ENCODE assay signal across 8 cellular contexts in the genomic region with DNA sequence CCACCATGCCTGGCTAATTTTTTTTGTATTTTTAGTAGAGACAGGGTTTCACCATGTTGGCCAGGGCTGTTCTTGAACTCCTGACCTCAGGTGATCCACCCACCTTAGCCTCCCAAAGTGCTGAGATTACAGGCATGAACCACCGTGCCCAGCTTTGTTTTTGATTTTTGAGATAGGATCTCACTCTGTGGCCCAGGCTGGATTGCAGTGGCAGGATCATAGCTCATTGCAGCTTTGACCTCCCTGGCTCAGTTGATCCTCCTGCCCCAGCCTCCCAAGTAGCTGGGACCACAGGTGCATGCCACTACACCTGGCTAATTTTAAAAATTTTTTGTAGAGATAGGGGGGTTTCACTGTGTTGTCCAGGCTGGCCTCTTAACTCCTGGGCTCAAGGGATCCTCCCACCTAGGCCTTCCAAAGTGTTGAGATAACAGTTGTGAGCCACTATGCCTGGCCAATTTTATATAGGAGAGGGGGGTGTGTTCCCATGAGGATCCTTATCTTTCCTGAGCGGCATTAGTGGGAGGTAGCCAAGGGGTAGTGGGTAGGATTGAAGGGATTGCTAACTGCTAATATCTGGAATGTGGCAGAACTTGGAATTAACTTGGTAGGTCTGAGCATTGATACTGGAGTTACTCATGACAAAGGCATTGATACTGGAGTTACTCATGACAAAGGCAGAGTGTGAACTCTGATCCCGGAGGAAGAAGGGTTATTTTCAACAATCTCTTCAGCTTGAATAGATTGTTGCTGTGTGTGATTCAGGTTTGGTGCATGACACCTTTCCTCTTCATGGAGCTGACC. TPM values are rescaled to one million over a fixed set of nuclear protein-coding genes. Genes with fewer than 3 reads are reported as not detected.
DNase-seq lines count a peak whose midpoint lies in the region; ATAC-seq and TF ChIP-seq lines count a peak whose summit lies in the region.

No MANE protein-coding gene starts in this region.

- H3K36me3 Mint-ChIP-seq in CD4-positive, alpha-beta memory T cell, result peaks cover 23 to 66% of the 10 kb centered on the region in 2 donors
- peaks cover 15% of the 10 kb centered on the region for H3K36me3 Mint-ChIP-seq in natural killer cell

- no peaks in the 10 kb centered on the region for H3K27me3 Mint-ChIP-seq in CD4-positive, alpha-beta memory T cell
- H3K27me3 Mint-ChIP-seq in natural killer cell (ENCODE audit: low read depth in 2 of 2), result no peaks in the 10 kb centered on the region

- intact Hi-C loops in CD4-positive, alpha-beta memory T cell (cut with micrococcal nuclease), result loop anchor here (5.0 kb wide), 2 partner anchors 491 to 561 kb away; a partner anchor contains a TSS
- intact Hi-C loops in natural killer cell (cut with micrococcal nuclease), result loop anchor here (10.0 kb wide), 1 partner anchor 324 kb away; no protein-coding TSS in a partner anchor

- ATAC-seq in natural killer cell (no peak), GM18861 (IDR thresholded peaks at IDR 0.05; ENCODE audit: unreplicated experiment) (no peak), HG02870 (IDR thresholded peaks at IDR 0.05; ENCODE audit: unreplicated experiment) (no peak), GM18498 (IDR thresholded peaks at IDR 0.05; ENCODE audit: unreplicated experiment) (no peak)

- H2AFZ ChIP-seq in MM.1S (ENCODE audit: low read length), result 0 out of 2 replicates have a peak overlapping the region, but pooled peaks have one; percentile 37

- peaks cover 55% of the 10 kb centered on the region for H3K79me2 ChIP-seq in MM.1S (ENCODE audit: low read length)

- no peaks in the 10 kb centered on the region for H3K9me2 ChIP-seq in MM.1S (replicated peaks; ENCODE audit: insufficient read depth, low read length)

- H3K27me3 ChIP-seq in CD4-positive, alpha-beta memory T cell (ENCODE audit: insufficient read depth, low read length), result no peaks in the 10 kb centered on the region
- H3K27me3 ChIP-seq in MM.1S (replicated peaks; ENCODE audit: insufficient read depth, low read length), result no peaks in the 10 kb centered on the region

- CTCF ChIA-PET in CD4-positive, alpha-beta memory T cell (lab: Charles Lee; ENCODE audit: partially characterized antibody), result interaction anchor here (0.6 to 4.0 kb wide), 10 partner anchors 8 to 327 kb away, joined by 3 to 17 read pairs (median 3); a partner anchor contains a TSS

- peak overlapping the region; percentile 91 to 99 (median 97) for H3K27ac Mint-ChIP-seq in CD4-positive, alpha-beta memory T cell
- peak overlapping the region; percentile 93 to 97 for H3K27ac Mint-ChIP-seq in natural killer cell

- H3K4me3 Mint-ChIP-seq in CD4-positive, alpha-beta memory T cell, result peak overlapping the region; percentile 91 to 97 (median 94)
- H3K4me3 Mint-ChIP-seq in natural killer cell, result peak overlapping the region; percentile 93

- H3K36me3 ChIP-seq in CD4-positive, alpha-beta memory T cell (ENCODE audit: insufficient read depth, low read length), result peaks cover 29% of the 10 kb centered on the region
- H3K36me3 ChIP-seq in MM.1S (replicated peaks; ENCODE audit: insufficient read depth, low read length), result peaks cover 15% of the 10 kb centered on the region

- peak overlapping the region in 1 of 2 donors; percentile 91 for H3K4me3 ChIP-seq in CD4-positive, alpha-beta memory T cell (ENCODE audit: low read length in 2 of 2)
- H3K4me3 ChIP-seq in MM.1S (ENCODE audit: low read length) (peak overlapping the region; percentile 95), coronary artery (peak overlapping the region; percentile 96)

- peaks cover 34% of the 10 kb centered on the region for H3K4me1 ChIP-seq in CD4-positive, alpha-beta memory T cell (ENCODE audit: insufficient read depth, low read length)
- H3K4me1 ChIP-seq in MM.1S (ENCODE audit: low read length), result peaks cover 12% of the 10 kb centered on the region

- no peak for TF ChIP-seq CTCF in MM.1S (IDR thresholded peaks at IDR 0.05; ENCODE audit: low read length)
- TF ChIP-seq CTCF in coronary artery (IDR thresholded peaks at IDR 0.05), result no peak
- no peak for TF ChIP-seq CTCF in natural killer cell (IDR thresholded peaks at IDR 0.05)

- no peak for DNase-seq in CD4-positive, alpha-beta memory T cell
- no peak for DNase-seq in MM.1S
- DNase-seq in coronary artery (ENCODE audit: low spot score), result no peak
- DNase-seq in natural killer cell, result no peak
- no peak for DNase-seq in NCI-H187 (lab: John Stamatoyannopoulos, UW)

- H3K9me3 ChIP-seq in CD4-positive, alpha-beta memory T cell (ENCODE audit: control insufficient read depth in 1 of 2, low read length in 2 of 2), result no peaks in the 10 kb centered on the region
- H3K9me3 ChIP-seq in MM.1S (replicated peaks; ENCODE audit: insufficient read depth, low read length), result no peaks in the 10 kb centered on the region

- POLR2A ChIA-PET in CD4-positive, alpha-beta memory T cell (lab: Charles Lee; ENCODE audit: partially characterized antibody), result interaction anchor here (0.9 to 2.0 kb wide), 14 partner anchors 9 to 494 kb away, joined by 3 to 17 read pairs (median 8); a partner anchor contains a TSS

- peaks cover 20 to 55% (median 36%) of the 10 kb centered on the region in 4 donors for H3K4me1 Mint-ChIP-seq in CD4-positive, alpha-beta memory T cell
- H3K4me1 Mint-ChIP-seq in natural killer cell, result peaks cover 20 to 30% of the 10 kb centered on the region in 2 donors

- H3K9me3 Mint-ChIP-seq in CD4-positive, alpha-beta memory T cell, result no peaks in the 10 kb centered on the region
- no peaks in the 10 kb centered on the region for H3K9me3 Mint-ChIP-seq in natural killer cell

- peaks cover 58% of the 10 kb centered on the region for H3F3A ChIP-seq in MM.1S (ENCODE audit: insufficient read depth, low read length)

- H3K4me2 ChIP-seq in MM.1S (ENCODE audit: low read depth, low read length), result peak overlapping the region; percentile 58

- H3K27ac ChIP-seq in CD4-positive, alpha-beta memory T cell (ENCODE audit: low read depth, low read length), result peak overlapping the region; percentile 87
- H3K27ac ChIP-seq in MM.1S (ENCODE audit: low read length), result peak overlapping the region; percentile 84
- H3K27ac ChIP-seq in coronary artery, result peak overlapping the region; percentile 72 to 92

- peaks cover 9% of the 10 kb centered on the region; the same call in 1 of the 2 replicates for H4K20me1 ChIP-seq in MM.1S (ENCODE audit: insufficient read depth, low read length)

- H3K9ac ChIP-seq in MM.1S (ENCODE audit: low read length), result peak overlapping the region; percentile 51

RNA-seq across cellular contexts. Expression of a gene that starts 1.0 kb away (rescaled TPM):
- total RNA-seq in CD4-positive, alpha-beta memory T cell, result 10 to 100 TPM; 63.7 to 71.6 TPM
- polyA plus RNA-seq in CD4-positive, alpha-beta memory T cell, result 10 to 100 TPM; 20.0 to 75.0 TPM
- 10 to 100 TPM; 42.6 to 47.5 (median 43.4) TPM for total RNA-seq in natural killer cell

RNA-seq across cellular contexts. Expression of a gene that starts 18.3 kb away (rescaled TPM):
- 10 to 100 TPM; 38.9 to 39.8 TPM for total RNA-seq in CD4-positive, alpha-beta memory T cell
- polyA plus RNA-seq in CD4-positive, alpha-beta memory T cell, result 10 to 100 TPM in 1 of 2 donors, 1 to 10 TPM in 1; 6.4 to 20.3 TPM
- total RNA-seq in natural killer cell, result 10 to 100 TPM; 29.1 to 48.0 (median 37.7) TPM

RNA-seq across cellular contexts. Expression of a gene that starts 31.0 kb away (rescaled TPM):
- 100 to 1,000 TPM; 131 to 135 TPM for total RNA-seq in CD4-positive, alpha-beta memory T cell
- 10 to 100 TPM in 1 of 2 donors, 1 to 10 TPM in 1; 10.0 to 48.6 TPM for polyA plus RNA-seq in CD4-positive, alpha-beta memory T cell
- total RNA-seq in natural killer cell, result 100 to 1,000 TPM; 103 to 109 (median 104) TPM
